8 cellular contexts compared by ENCODE assay signal in the genomic region with DNA sequence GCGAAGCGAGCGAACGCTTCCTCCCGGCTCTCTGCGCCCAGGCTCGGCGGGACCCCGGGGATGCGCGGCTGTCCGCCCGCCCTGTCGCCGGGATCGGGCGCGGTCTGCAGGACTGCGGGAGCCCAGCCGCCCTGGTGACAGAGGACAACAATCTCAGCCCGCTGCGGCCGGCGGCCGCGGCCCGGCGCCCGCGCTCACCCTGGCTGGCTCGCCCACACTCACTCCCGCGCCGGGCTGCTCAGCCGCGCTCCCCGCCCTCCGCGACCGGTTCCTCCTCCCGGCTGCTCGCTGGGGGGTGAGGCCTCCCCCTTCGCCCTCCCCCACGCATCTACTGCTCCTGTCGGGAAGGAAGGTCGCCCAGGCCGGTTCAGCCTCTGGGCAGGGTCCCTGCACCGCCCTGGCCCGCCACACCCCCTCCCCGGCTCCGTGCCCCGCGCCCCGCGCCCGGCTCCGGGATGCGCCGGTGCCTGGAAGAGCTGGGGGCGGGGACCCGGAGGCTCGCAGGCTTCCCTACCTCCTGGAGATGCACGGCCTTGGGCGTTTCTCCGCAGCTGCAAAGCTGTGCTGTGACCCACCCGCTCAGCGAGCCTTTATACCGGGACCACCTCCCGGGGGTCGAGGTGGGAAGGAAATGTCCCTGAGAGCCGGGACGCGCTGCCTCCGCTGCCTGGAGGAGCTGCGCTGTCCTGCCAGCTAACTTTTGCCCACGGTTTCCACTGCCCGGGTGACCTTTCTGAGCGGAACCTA. TPM values are rescaled to one million over a fixed set of nuclear protein-coding genes. Genes with fewer than 3 reads are reported as not detected.
DNase-seq lines count a peak whose midpoint lies in the region; ATAC-seq, FAIRE-seq and TF ChIP-seq lines count a peak whose summit lies in the region.

A gene with protein sequence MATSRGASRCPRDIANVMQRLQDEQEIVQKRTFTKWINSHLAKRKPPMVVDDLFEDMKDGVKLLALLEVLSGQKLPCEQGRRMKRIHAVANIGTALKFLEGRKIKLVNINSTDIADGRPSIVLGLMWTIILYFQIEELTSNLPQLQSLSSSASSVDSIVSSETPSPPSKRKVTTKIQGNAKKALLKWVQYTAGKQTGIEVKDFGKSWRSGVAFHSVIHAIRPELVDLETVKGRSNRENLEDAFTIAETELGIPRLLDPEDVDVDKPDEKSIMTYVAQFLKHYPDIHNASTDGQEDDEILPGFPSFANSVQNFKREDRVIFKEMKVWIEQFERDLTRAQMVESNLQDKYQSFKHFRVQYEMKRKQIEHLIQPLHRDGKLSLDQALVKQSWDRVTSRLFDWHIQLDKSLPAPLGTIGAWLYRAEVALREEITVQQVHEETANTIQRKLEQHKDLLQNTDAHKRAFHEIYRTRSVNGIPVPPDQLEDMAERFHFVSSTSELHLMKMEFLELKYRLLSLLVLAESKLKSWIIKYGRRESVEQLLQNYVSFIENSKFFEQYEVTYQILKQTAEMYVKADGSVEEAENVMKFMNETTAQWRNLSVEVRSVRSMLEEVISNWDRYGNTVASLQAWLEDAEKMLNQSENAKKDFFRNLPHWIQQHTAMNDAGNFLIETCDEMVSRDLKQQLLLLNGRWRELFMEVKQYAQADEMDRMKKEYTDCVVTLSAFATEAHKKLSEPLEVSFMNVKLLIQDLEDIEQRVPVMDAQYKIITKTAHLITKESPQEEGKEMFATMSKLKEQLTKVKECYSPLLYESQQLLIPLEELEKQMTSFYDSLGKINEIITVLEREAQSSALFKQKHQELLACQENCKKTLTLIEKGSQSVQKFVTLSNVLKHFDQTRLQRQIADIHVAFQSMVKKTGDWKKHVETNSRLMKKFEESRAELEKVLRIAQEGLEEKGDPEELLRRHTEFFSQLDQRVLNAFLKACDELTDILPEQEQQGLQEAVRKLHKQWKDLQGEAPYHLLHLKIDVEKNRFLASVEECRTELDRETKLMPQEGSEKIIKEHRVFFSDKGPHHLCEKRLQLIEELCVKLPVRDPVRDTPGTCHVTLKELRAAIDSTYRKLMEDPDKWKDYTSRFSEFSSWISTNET (N-terminal part only) (minus strand): TSS at position 688 of the 747 bp plus-strand sequence. CDS start 9,031 bp downstream, outside the sequence.

- peak within 1 kb of the TSS; percentile 93 for H3K4me2 ChIP-seq in GM23248 (ENCODE audit: unreplicated experiment)
- peak within 1 kb of the TSS; percentile 61 for H3K4me2 ChIP-seq in SU-DHL-6 (ENCODE audit: low read depth, low read length, poor library complexity, severe bottlenecking)
- H3K4me2 ChIP-seq in H1 (ENCODE audit: insufficient read depth in 1 of 2, low read depth in 2 of 2, low read length in 2 of 2): peak within 1 kb of the TSS; percentile 99

- H2AFZ ChIP-seq in GM23248 (peak within 1 kb of the TSS; percentile 98), SU-DHL-6 (ENCODE audit: low read depth, low read length, severe bottlenecking) (peak within 1 kb of the TSS; percentile 83), H1 (ENCODE audit: low read length) (peak within 1 kb of the TSS; percentile 97)

- POLR2A ChIA-PET in CD8-positive, alpha-beta memory T cell (lab: Charles Lee): no interaction called here
- POLR2A ChIA-PET in H1 (lab: Charles Lee; ENCODE audit: partially characterized antibody): no interaction called here

- in situ Hi-C loops in GM23248 (cut with MboI): no loop called here

- 1 to 2% methylated on average over 54 to 68 of the region's 78 CpGs for WGBS in GM23248 (ENCODE audit: low coverage in 1 of 2, low lambda C conversion rate in 2 of 2, missing lambda C conversion rate in 2 of 2), 2 experiments
- WGBS in H1 (ENCODE audit: extremely low coverage in 1 of 2, insufficient coverage in 1 of 2, insufficient read length in 1 of 2, insufficient replicate concordance in 2 of 2, low coverage in 1 of 2, low lambda C conversion rate in 2 of 2, missing lambda C conversion rate in 1 of 2), 2 experiments: 4% methylated on average over 27 of the region's 78 CpGs; no CpG with 5 or more reads in 1 of the 2 experiments
- WGBS in thymus: 2% methylated on average over 78 of the region's 78 CpGs

- peak within 1 kb of the TSS; percentile 60 for H3K4me3 ChIP-seq in CD8-positive, alpha-beta memory T cell (ENCODE audit: low read length)
- peak within 1 kb of the TSS; percentile 87 for H3K4me3 ChIP-seq in GM23248
- H3K4me3 ChIP-seq in SU-DHL-6 (ENCODE audit: insufficient read depth, low read length, poor library complexity, severe bottlenecking): peak within 1 kb of the TSS; percentile 45
- H3K4me3 ChIP-seq in H1 (ENCODE audit: extremely low read depth in 1 of 4, insufficient read depth in 2 of 4, low read depth in 3 of 4, low read length in 4 of 4): peak within 1 kb of the TSS; percentile 59 to 81 (median 72)
- peak within 1 kb of the TSS; percentile 38 for H3K4me3 ChIP-seq in thymus (ENCODE audit: low read length)

- H3K27ac Mint-ChIP-seq in CD8-positive, alpha-beta memory T cell: peak within 1 kb of the TSS; percentile 93 to 99 (median 98)
- H3K27ac Mint-ChIP-seq in memory B cell: no peak within 1 kb of the TSS

- no peaks in the 10 kb centered on the region for H3K36me3 ChIP-seq in CD8-positive, alpha-beta memory T cell (ENCODE audit: insufficient read depth, low read length)
- H3K36me3 ChIP-seq in GM23248 (ENCODE audit: low read depth) (no peaks in the 10 kb centered on the region), SU-DHL-6 (ENCODE audit: low read length) (no peaks in the 10 kb centered on the region), H1 (ENCODE audit: control insufficient read depth in 2 of 4, insufficient read depth in 4 of 4, low read length in 3 of 4) (no peaks in the 10 kb centered on the region), thymus (ENCODE audit: control insufficient read depth, insufficient read depth) (no peaks in the 10 kb centered on the region)

- peak in 4 of 5 donors; percentile 8 to 53 (median 14) for DNase-seq in CD8-positive, alpha-beta memory T cell
- DNase-seq in GM23248: peak; percentile 75
- DNase-seq in H1 (ENCODE audit: low read depth in 1 of 2, low spot score in 2 of 2): peak in 1 of 2 experiments; percentile 72
- no peak for DNase-seq in memory B cell (ENCODE audit: low spot score in 2 of 2)
- no peak for DNase-seq in NCI-H2081 treated with DMSO at 0.1 percent for 48 hours (lab: John Stamatoyannopoulos, UW)

- H3K79me2 ChIP-seq in GM23248 (ENCODE audit: insufficient read depth): no peaks in the 10 kb centered on the region; the same call in 1 of the 2 replicates
- H3K79me2 ChIP-seq in SU-DHL-6 (ENCODE audit: insufficient read depth, low read length): no peaks in the 10 kb centered on the region
- no peaks in the 10 kb centered on the region for H3K79me2 ChIP-seq in H1 (ENCODE audit: control insufficient read depth in 1 of 2, insufficient read depth in 2 of 2, low read length in 2 of 2)

- no peak within 1 kb of the TSS for H3K14ac ChIP-seq in H1 (ENCODE audit: insufficient read length)

- no peak for TF ChIP-seq EP300 in H1 (IDR thresholded peaks at IDR 0.05; ENCODE audit: borderline replicate concordance in 1 of 2, low read depth in 2 of 2, low read length in 2 of 2)

- H3K9me2 ChIP-seq in GM23248 (ENCODE audit: insufficient read depth): no peaks in the 10 kb centered on the region
- H3K9me2 ChIP-seq in SU-DHL-6 (replicated peaks; ENCODE audit: insufficient read depth, low read length): no peaks in the 10 kb centered on the region

- no peak for TF ChIP-seq POLR2A in H1 (IDR thresholded peaks at IDR 0.05; ENCODE audit: control extremely low read depth in 1 of 2, low read depth in 2 of 2, low read length in 2 of 2)

- H3F3A ChIP-seq in GM23248 (ENCODE audit: insufficient read depth) (0 out of 2 replicates have a peak, but pooled peaks cover 9% of the 10 kb centered on the region), SU-DHL-6 (ENCODE audit: insufficient read depth) (peaks cover 14% of the 10 kb centered on the region)

- H3K27me3 ChIP-seq in CD8-positive, alpha-beta memory T cell (ENCODE audit: insufficient read depth, low read length, poor library complexity, severe bottlenecking): no peaks in the 10 kb centered on the region
- H3K27me3 ChIP-seq in GM23248 (replicated peaks; ENCODE audit: insufficient read depth) (no peaks in the 10 kb centered on the region), SU-DHL-6 (ENCODE audit: low read length) (no peaks in the 10 kb centered on the region), H1 (replicated peaks in 1 of 4; ENCODE audit: control insufficient read depth in 3 of 4, extremely low read depth in 1 of 4, insufficient read depth in 3 of 4, low read length in 3 of 4) (peaks cover 5 to 38% (median 32%) of the 10 kb centered on the region in 4 experiments), thymus (ENCODE audit: control insufficient read depth, insufficient read depth) (peaks cover 23% of the 10 kb centered on the region)

- peak within 1 kb of the TSS; percentile 81 for H3K27ac ChIP-seq in CD8-positive, alpha-beta memory T cell (ENCODE audit: low read depth, low read length)
- H3K27ac ChIP-seq in GM23248 (peak within 1 kb of the TSS; percentile 37), SU-DHL-6 (ENCODE audit: low read depth, low read length) (no peak within 1 kb of the TSS), H1 (ENCODE audit: low read depth, low read length) (no peak within 1 kb of the TSS), thymus (ENCODE audit: low read depth) (peak within 1 kb of the TSS; percentile 18)

- peaks cover 14% of the 10 kb centered on the region for H3K23me2 ChIP-seq in H1 (ENCODE audit: low read depth, low read length)

- TF ChIP-seq CTCF in SU-DHL-6 (IDR thresholded peaks at IDR 0.05; ENCODE audit: insufficient read depth, low read length, poor library complexity, severe bottlenecking) (no peak), H1 (IDR thresholded peaks at IDR 0.05; ENCODE audit: control extremely low read depth in 1 of 3, insufficient read depth in 1 of 3, low read depth in 1 of 3, low read length in 3 of 3) (no peak)

- H2BK5ac ChIP-seq in H1 (ENCODE audit: low read depth, low read length): no peak within 1 kb of the TSS

- no peak; a peak in 1 of 4 replicates for TF ChIP-seq RAD21 in H1 (IDR thresholded peaks at IDR 0.05 in 1 of 2, conservative IDR thresholded peaks at IDR 0.05 in 1 of 2; ENCODE audit: low read depth in 2 of 2, low read length in 2 of 2)

- H3K56ac ChIP-seq in H1 (replicated peaks; ENCODE audit: insufficient read length, low read depth, low read length): no peak within 1 kb of the TSS

- H3K9me3 Mint-ChIP-seq in CD8-positive, alpha-beta memory T cell: no peaks in the 10 kb centered on the region
- H3K9me3 Mint-ChIP-seq in memory B cell: no peaks in the 10 kb centered on the region

- peaks cover 52 to 68% (median 57%) of the 10 kb centered on the region in 3 donors for H3K4me1 Mint-ChIP-seq in CD8-positive, alpha-beta memory T cell
- peaks cover 7% of the 10 kb centered on the region for H3K4me1 Mint-ChIP-seq in memory B cell

- no peak within 1 kb of the TSS for H3K18ac ChIP-seq in H1 (ENCODE audit: extremely low read depth, low read length)

- H3K9ac ChIP-seq in GM23248 (peak within 1 kb of the TSS; percentile 76), SU-DHL-6 (ENCODE audit: low read length) (peak within 1 kb of the TSS; percentile 52), H1 (replicated peaks in 1 of 4; ENCODE audit: extremely low read depth in 1 of 4, low read depth in 3 of 4, low read length in 3 of 4) (peak within 1 kb of the TSS in 3 of 4 experiments; percentile 14 to 67 (median 39); a peak in 3 of 7 replicates)

- FAIRE-seq in H1 (lab: Jason Lieb, UNC): no peak

- H4K91ac ChIP-seq in H1 (replicated peaks; ENCODE audit: insufficient read length, low read length): no peak within 1 kb of the TSS

- H4K8ac ChIP-seq in H1 (ENCODE audit: extremely low read depth, insufficient read depth, low read length): no peak within 1 kb of the TSS; the same call in 1 of the 2 replicates

- H2BK15ac ChIP-seq in H1 (ENCODE audit: low read length): no peak within 1 kb of the TSS

- H3K23ac ChIP-seq in H1 (ENCODE audit: insufficient read length): no peak within 1 kb of the TSS

- no peak within 1 kb of the TSS for H4K5ac ChIP-seq in H1 (ENCODE audit: insufficient read length, low read depth, low read length)

- H4K20me1 ChIP-seq in GM23248 (ENCODE audit: insufficient read depth) (no peaks in the 10 kb centered on the region), SU-DHL-6 (ENCODE audit: low read depth, low read length) (no peaks in the 10 kb centered on the region), H1 (replicated peaks in 1 of 2; ENCODE audit: control insufficient read depth in 1 of 2, insufficient read depth in 2 of 2, low read length in 2 of 2) (peaks cover 0 to 3% of the 10 kb centered on the region in 2 experiments)

- H3K9me3 ChIP-seq in CD8-positive, alpha-beta memory T cell (ENCODE audit: low read length): no peaks in the 10 kb centered on the region
- H3K9me3 ChIP-seq in GM23248 (ENCODE audit: low read depth): no peaks in the 10 kb centered on the region
- no peaks in the 10 kb centered on the region for H3K9me3 ChIP-seq in SU-DHL-6 (ENCODE audit: insufficient read depth, low read length)
- no peaks in the 10 kb centered on the region for H3K9me3 ChIP-seq in H1 (ENCODE audit: insufficient read depth in 2 of 2, low read depth in 1 of 2, low read length in 1 of 2)
- H3K9me3 ChIP-seq in thymus (ENCODE audit: control insufficient read depth): no peaks in the 10 kb centered on the region

- no peak within 1 kb of the TSS for H2BK20ac ChIP-seq in H1 (ENCODE audit: low read length)

- peaks cover 0 to 6% (median 0%) of the 10 kb centered on the region in 3 donors for H3K36me3 Mint-ChIP-seq in CD8-positive, alpha-beta memory T cell
- H3K36me3 Mint-ChIP-seq in memory B cell: peaks cover 3% of the 10 kb centered on the region

- H3K4me3 Mint-ChIP-seq in CD8-positive, alpha-beta memory T cell: peak within 1 kb of the TSS; percentile 95 to 99 (median 99)
- peak within 1 kb of the TSS; percentile 62 for H3K4me3 Mint-ChIP-seq in memory B cell

- no peak within 1 kb of the TSS for H3K4ac ChIP-seq in H1 (replicated peaks; ENCODE audit: insufficient read length, low read depth, low read length)

- CTCF ChIA-PET in CD8-positive, alpha-beta memory T cell (lab: Charles Lee): no interaction called here
- CTCF ChIA-PET in H1 (lab: Charles Lee; ENCODE audit: partially characterized antibody): no interaction called here

- H2AK5ac ChIP-seq in H1 (ENCODE audit: low read depth, low read length): no peak within 1 kb of the TSS; the same call in 1 of the 2 replicates

- no peak for ATAC-seq in memory B cell (ENCODE audit: low read depth)
- no peak for ATAC-seq in GM19467 (IDR thresholded peaks at IDR 0.05; ENCODE audit: unreplicated experiment)

- peaks cover 4 to 19% of the 10 kb centered on the region in 2 donors for H3K27me3 Mint-ChIP-seq in CD8-positive, alpha-beta memory T cell
- peaks cover 18% of the 10 kb centered on the region for H3K27me3 Mint-ChIP-seq in memory B cell

- H3K79me1 ChIP-seq in H1 (ENCODE audit: low read depth, low read length): no peaks in the 10 kb centered on the region

- H3K4me1 ChIP-seq in CD8-positive, alpha-beta memory T cell (ENCODE audit: insufficient read depth, low read length): no peaks in the 10 kb centered on the region
- H3K4me1 ChIP-seq in GM23248 (ENCODE audit: insufficient read depth): peaks cover 12% of the 10 kb centered on the region
- peaks cover 0 to 2% (median 0%) of the 10 kb centered on the region in 4 experiments; a peak in 2 of 7 replicates for H3K4me1 ChIP-seq in H1 (replicated peaks in 1 of 4; ENCODE audit: control insufficient read depth in 3 of 4, insufficient read depth in 4 of 4, low read length in 3 of 4)
- no peaks in the 10 kb centered on the region for H3K4me1 ChIP-seq in thymus (ENCODE audit: control insufficient read depth, insufficient read depth, low read length)

- no peak within 1 kb of the TSS for H2BK120ac ChIP-seq in H1 (replicated peaks; ENCODE audit: low read depth, low read length)

- no peak within 1 kb of the TSS; the same call in 1 of the 2 replicates for H2BK12ac ChIP-seq in H1 (ENCODE audit: low read depth, low read length)

RNA-seq across cellular contexts. Expression of the gene that starts here (rescaled TPM):
- 10 to 100 TPM; 41.0 to 48.4 TPM for total RNA-seq in CD8-positive, alpha-beta memory T cell
- 79.0 TPM for polyA plus RNA-seq in CD8-positive, alpha-beta memory T cell
- 95.4 and 129 TPM in 2 replicates for total RNA-seq in GM23248 (2014; rRNA removed; shearing (Covaris generic))
- polyA plus RNA-seq in GM23248 (2016; fragmentation: Nextera tagmentation; extraction: Ambion mirVana): 27.1 and 29.2 TPM in 2 replicates
- 5.1 and 5.5 TPM in 2 replicates for total RNA-seq in H1 (2021; fragmentation: NEBNext Ultra II Directional; extraction: Animal tissue kit (Norgen Biotek cat#: 25700))
- polyA plus RNA-seq in H1 (2011; rRNA removed): 2.6 and 2.8 TPM in 2 replicates
- 2.7 TPM for polyA plus RNA-seq in H1 (2011; cell fraction: cytosol; rRNA removed)
- 9.5 TPM for polyA plus RNA-seq in H1 (2011; cell fraction: nucleus; rRNA removed)
- 2.9 to 3.6 TPM (median 3.3 TPM) in 4 replicates for polyA plus RNA-seq in H1 (2012, experiment 1 of 2)
- polyA plus RNA-seq in H1 (2012, experiment 2 of 2): 0.41 TPM
- polyA plus RNA-seq in H1 (2013, experiment 1 of 2): 1.8 TPM
- 1.3 TPM for polyA plus RNA-seq in H1 (2013, experiment 2 of 2)
- polyA minus RNA-seq in H1 (2011; rRNA and poly(A)+ RNA removed): 11.4 and 20.6 TPM in 2 replicates
- 3.2 TPM for polyA minus RNA-seq in H1 (2011; cell fraction: cytosol; rRNA and poly(A)+ RNA removed)
- 27.3 TPM for polyA minus RNA-seq in H1 (2011; cell fraction: nucleus; rRNA and poly(A)+ RNA removed)
- polyA plus RNA-seq in thymus: 49.6 TPM

Comparison
In these comparisons a context has a peak if more than half of its experiments do, and no peak if none do; other contexts are left out.
1. DNase-seq: peak in CD8-positive, alpha-beta memory T cell (4 of 5) and GM23248 (single experiment); none in memory B cell (0 of 2) and NCI-H2081 treated with DMSO at 0.1 percent for 48 hours (single experiment).
2. H3K27ac ChIP-seq: peak in CD8-positive, alpha-beta memory T cell (single experiment), GM23248 (single experiment) and thymus (single experiment); none in SU-DHL-6 (single experiment) and H1 (single experiment).
3. Peak in every context shown above with its lines, with median percentiles within 50 percentile points of each other: H3K4me3 ChIP-seq, H2AFZ ChIP-seq, H3K4me2 ChIP-seq and H3K9ac ChIP-seq.